Comparison of ENCODE assay signal across 8 cellular contexts in genomic region chr3:196739671-196740475, GRCh38. TPM values are rescaled to one million over a fixed set of nuclear protein-coding genes. Genes with fewer than 3 reads are reported as not detected.
DNase-seq lines count a peak whose midpoint lies in the region; ATAC-seq and TF ChIP-seq lines count a peak whose summit lies in the region.

Gene PAK2 (plus strand): TSS chr3:196739857. CDS start chr3:196782647, 42,790 bp downstream.

- POLR2A ChIA-PET in HEK293T (lab: Yijun Ruan, JAX), result interaction anchor here (0.9 to 1.6 kb wide), 8 partner anchors 9 to 202 kb away, joined by 3 to 7 read pairs (median 3); partner anchors contain the start of genes NCBP2 and SENP5

- H3K9ac ChIP-seq in neural cell (ENCODE audit: low read length), result peak within 1 kb of the TSS; percentile 90

- peak within 1 kb of the TSS; percentile 34 for H2AFZ ChIP-seq in neural cell (ENCODE audit: low read depth, low read length)

- H3K4me1 Mint-ChIP-seq in stimulated activated naive CD8-positive, alpha-beta T cell treated with anti-CD3 and anti-CD28 coated beads, Interleukin-15, amount 100 ng/mL, for 72 hours, result peaks cover 27% of the 10 kb centered on the region

- peaks cover 3% of the 10 kb centered on the region for H3F3A ChIP-seq in neural cell (ENCODE audit: insufficient read depth, low read length, poor library complexity, severe bottlenecking)

- in situ Hi-C loops in SK-MEL-5 (cut with HindIII; ENCODE audit: low pct_unique_long_range_greater_than_20kb, low sequenced_read_pairs), result no loop called here

- H3K27me3 ChIP-seq in neural cell (ENCODE audit: insufficient read depth, low read depth, low read length), result no peaks in the 10 kb centered on the region

- H3K27me3 Mint-ChIP-seq in stimulated activated naive CD8-positive, alpha-beta T cell treated with anti-CD3 and anti-CD28 coated beads, Interleukin-15, amount 100 ng/mL, for 72 hours, result no peaks in the 10 kb centered on the region

- peaks cover 5 to 8% of the 10 kb centered on the region in 2 donors for H3K9me3 Mint-ChIP-seq in stimulated activated naive CD8-positive, alpha-beta T cell treated with anti-CD3 and anti-CD28 coated beads, Interleukin-15, amount 100 ng/mL, for 72 hours

- peak; percentile 92 for ATAC-seq in stimulated activated naive CD8-positive, alpha-beta T cell treated with anti-CD3 and anti-CD28 coated beads, Interleukin-15, amount 100 ng/mL, for 72 hours

- H3K27ac ChIP-seq in neural cell (ENCODE audit: low read length), result peak within 1 kb of the TSS; percentile 84

- H3K4me3 Mint-ChIP-seq in stimulated activated naive CD8-positive, alpha-beta T cell treated with anti-CD3 and anti-CD28 coated beads, Interleukin-15, amount 100 ng/mL, for 72 hours, result peak within 1 kb of the TSS; percentile 82 to 96

- TF ChIP-seq CTCF in NB4 (IDR thresholded peaks at IDR 0.05; ENCODE audit: low read depth, low read length), result no peak
- TF ChIP-seq CTCF in foreskin fibroblast (IDR thresholded peaks at IDR 0.05; ENCODE audit: low read depth, low read length), result no peak
- no peak for TF ChIP-seq CTCF in neural cell (IDR thresholded peaks at IDR 0.05; ENCODE audit: poor library complexity, severe bottlenecking)

- peak; percentile 94 for DNase-seq in GDM1 (lab: John Stamatoyannopoulos, UW)
- peak; percentile 76 for DNase-seq in HEK293T (ENCODE audit: extremely low spot score)
- peak; percentile 96 for DNase-seq in NB4 (ENCODE audit: low read depth)
- DNase-seq in SK-MEL-5 (ENCODE audit: low read depth, low spot score), result peak; percentile 90
- peak; percentile 64 to 88 (median 70) for DNase-seq in activated naive CD4-positive, alpha-beta T cell (lab: John Stamatoyannopoulos, UW)
- DNase-seq in foreskin fibroblast, result peak; percentile 88 to 96
- DNase-seq in stimulated activated naive CD8-positive, alpha-beta T cell treated with anti-CD3 and anti-CD28 coated beads, Interleukin-15, amount 100 ng/mL, for 72 hours, result peak; percentile 82 to 88

- TF ChIP-seq POLR2A in NB4 (IDR thresholded peaks at IDR 0.05; ENCODE audit: extremely low read depth, insufficient read length), result peak; percentile 45

- H3K9me3 ChIP-seq in neural cell (ENCODE audit: low read length), result no peaks in the 10 kb centered on the region

- H4K20me1 ChIP-seq in neural cell (ENCODE audit: insufficient read depth), result no peaks in the 10 kb centered on the region

- no peaks in the 10 kb centered on the region for H3K36me3 ChIP-seq in neural cell (ENCODE audit: insufficient read depth, low read length)

- TF ChIP-seq EP300 in neural cell (conservative IDR thresholded peaks at IDR 0.05; ENCODE audit: poor library complexity, severe bottlenecking), result no peak

- no peaks in the 10 kb centered on the region for H3K9me2 ChIP-seq in neural cell (ENCODE audit: insufficient read depth, low read length)

- peak within 1 kb of the TSS; percentile 93 to 95 for H3K27ac Mint-ChIP-seq in stimulated activated naive CD8-positive, alpha-beta T cell treated with anti-CD3 and anti-CD28 coated beads, Interleukin-15, amount 100 ng/mL, for 72 hours

- peaks cover 42% of the 10 kb centered on the region for H3K79me2 ChIP-seq in neural cell (replicated peaks; ENCODE audit: insufficient read depth, low read length)

- no peak for TF ChIP-seq RAD21 in neural cell (conservative IDR thresholded peaks at IDR 0.05)

- CTCF ChIA-PET in HEK293T (lab: Yijun Ruan, JAX), result no interaction called here

- H3K4me2 ChIP-seq in neural cell (ENCODE audit: low read length), result peak within 1 kb of the TSS; percentile 73

- H3K4me3 ChIP-seq in NB4 (ENCODE audit: low read depth, low read length), result peak within 1 kb of the TSS; percentile 81
- H3K4me3 ChIP-seq in foreskin fibroblast (ENCODE audit: low read depth in 1 of 2, low read length in 2 of 2), result peak within 1 kb of the TSS; percentile 92 to 97
- H3K4me3 ChIP-seq in neural cell (ENCODE audit: low read length), result peak within 1 kb of the TSS; percentile 74

TF ChIP-seq in HEK293T, 16 proteins besides CTCF, POLR2A, EP300 and RAD21:
- TF ChIP-seq FOXM1 (IDR thresholded peaks at IDR 0.05; ENCODE audit: borderline replicate concordance) (peak; percentile 14; the same call in 1 of the 2 replicates), PKNOX1 (IDR thresholded peaks at IDR 0.05) (no peak)

TF ChIP-seq in neural cell, 6 proteins besides CTCF, POLR2A, EP300 and RAD21:
- no peak for TF ChIP-seq TAF1 (IDR thresholded peaks at IDR 0.05; ENCODE audit: low read depth)
- TF ChIP-seq EZH2 (IDR thresholded peaks at IDR 0.05; ENCODE audit: borderline replicate concordance, insufficient read depth, low read length, poor library complexity, severe bottlenecking), result no peak
- TF ChIP-seq REST (IDR thresholded peaks at IDR 0.05; ENCODE audit: borderline replicate concordance), result no peak
- peak; percentile 43 for TF ChIP-seq SMC3 (conservative IDR thresholded peaks at IDR 0.05; ENCODE audit: poor library complexity)
- TF ChIP-seq MXI1 (conservative IDR thresholded peaks at IDR 0.05; ENCODE audit: poor library complexity, severe bottlenecking), result peak; percentile 27
- TF ChIP-seq POLR2AphosphoS5 (IDR thresholded peaks at IDR 0.05), result peak; percentile 67

RNA-seq across cellular contexts. Expression of gene PAK2, which starts in this region (rescaled TPM):
- total RNA-seq in SK-MEL-5 (2014; rRNA removed; shearing (Covaris generic)), result 26.7 and 30.8 TPM in 2 replicates
- polyA plus RNA-seq in SK-MEL-5 (2015; cell fraction: cytosol; rRNA removed), result 37.5 and 49.8 TPM in 2 replicates
- polyA plus RNA-seq in SK-MEL-5 (2015; cell fraction: nucleus; rRNA removed), result 11.7 and 12.2 TPM in 2 replicates
- polyA plus RNA-seq in neural cell, result 37.9 and 40.3 TPM in 2 replicates
- polyA minus RNA-seq in neural cell, result 66.0 and 88.8 TPM in 2 replicates

Comparison
In these comparisons a context has a peak if more than half of its experiments do, and no peak if none do; other contexts are left out.
1. Peak in every context shown above with its lines: DNase-seq, ATAC-seq, H3K4me3 ChIP-seq and H3K27ac ChIP-seq.